ENCODE assay signal across 11 cellular contexts in genomic region chr9:131252120-131252519, GRCh38. TPM values are rescaled to one million over a fixed set of nuclear protein-coding genes. Genes with fewer than 3 reads are reported as not detected.
DNase-seq lines count a peak whose midpoint lies in the region; ATAC-seq and TF ChIP-seq lines count a peak whose summit lies in the region.
"Had no signal": no experiment of that assay in that cellular context is flagged by ENCODE, and none has a peak within 500 bp of the region (broad histone marks: within the 10 kb centered on the region; RNA-seq: fewer than 3 reads in every experiment).

No MANE protein-coding gene starts in this region.

- peak; percentile 59 for DNase-seq in CD1c-positive myeloid dendritic cell (ENCODE audit: extremely low spot score)
- DNase-seq in activated T-helper 1 cell treated with anti-CD3 and anti-CD28 coated beads, Interleukin-12 subunit alpha, Interleukin-12 subunit beta, Interleukin-2, Interleukin-4 antibody, amounts not matched to agents 30 ng/mL and 10 ng/mL and 1 ng/mL, durations not matched to agents 14 hours and 24 hours and 36 hours (ENCODE audit: low spot score), result no peak
- DNase-seq in RWPE1 (ENCODE audit: low spot score), result no peak
- no peak for DNase-seq in NCI-H146 (lab: John Stamatoyannopoulos, UW)
- DNase-seq in progenitor cell of endocrine pancreas (ENCODE audit: low spot score, unreplicated experiment), result no peak
- DNase-seq: DMS79 treated with DMSO at 0.1 percent for 48 hours, NCI-H1930, SK-N-SH had no signal

- peaks cover 35% of the 10 kb centered on the region for H3K4me1 Mint-ChIP-seq in activated T-helper 1 cell treated with anti-CD3 and anti-CD28 coated beads, Interleukin-12 subunit alpha, Interleukin-12 subunit beta, Interleukin-2, Interleukin-4 antibody, amounts not matched to agents 30 ng/mL and 10 ng/mL and 1 ng/mL, durations not matched to agents 14 hours and 24 hours and 36 hours (ENCODE audit: low read depth)
- no peaks in the 10 kb centered on the region for H3K4me1 Mint-ChIP-seq in progenitor cell of endocrine pancreas (ENCODE audit: low read depth)

- CTCF ChIA-PET in RWPE1 (lab: Yijun Ruan, JAX), result interaction anchor here (0.5 to 0.6 kb wide), 2 partner anchors 32 to 602 kb away, joined by 3 to 4 read pairs; no protein-coding TSS in a partner anchor

- H3K4me3 ChIP-seq in mononuclear cell (ENCODE audit: low read length), result peak overlapping the region; percentile 51

- no peaks in the 10 kb centered on the region for H3K9me3 Mint-ChIP-seq in activated T-helper 1 cell treated with anti-CD3 and anti-CD28 coated beads, Interleukin-12 subunit alpha, Interleukin-12 subunit beta, Interleukin-2, Interleukin-4 antibody, amounts not matched to agents 30 ng/mL and 10 ng/mL and 1 ng/mL, durations not matched to agents 14 hours and 24 hours and 36 hours
- H3K9me3 Mint-ChIP-seq in progenitor cell of endocrine pancreas (ENCODE audit: low read depth), result no peaks in the 10 kb centered on the region

- peak; percentile 1 for ATAC-seq in GM19438 (IDR thresholded peaks at IDR 0.05; ENCODE audit: low read depth, unreplicated experiment)
- no peak for ATAC-seq in HG02588 (IDR thresholded peaks at IDR 0.05; ENCODE audit: unreplicated experiment)

- no peak for TF ChIP-seq CTCF in RWPE1 (conservative IDR thresholded peaks at IDR 0.05; ENCODE audit: low read depth)
- no peak for TF ChIP-seq CTCF in progenitor cell of endocrine pancreas (IDR thresholded peaks at IDR 0.05; ENCODE audit: unreplicated experiment)

- peak overlapping the region; percentile 30 for H3K4me3 Mint-ChIP-seq in activated T-helper 1 cell treated with anti-CD3 and anti-CD28 coated beads, Interleukin-12 subunit alpha, Interleukin-12 subunit beta, Interleukin-2, Interleukin-4 antibody, amounts not matched to agents 30 ng/mL and 10 ng/mL and 1 ng/mL, durations not matched to agents 14 hours and 24 hours and 36 hours
- no peak overlapping the region for H3K4me3 Mint-ChIP-seq in progenitor cell of endocrine pancreas (ENCODE audit: low read depth)

- H3K36me3 Mint-ChIP-seq in activated T-helper 1 cell treated with anti-CD3 and anti-CD28 coated beads, Interleukin-12 subunit alpha, Interleukin-12 subunit beta, Interleukin-2, Interleukin-4 antibody, amounts not matched to agents 30 ng/mL and 10 ng/mL and 1 ng/mL, durations not matched to agents 14 hours and 24 hours and 36 hours (ENCODE audit: low read depth), result no peaks in the 10 kb centered on the region
- no peaks in the 10 kb centered on the region for H3K36me3 Mint-ChIP-seq in progenitor cell of endocrine pancreas (ENCODE audit: insufficient read depth)

- no peak overlapping the region for H3K27ac ChIP-seq in RWPE1

- intact Hi-C loops in activated T-helper 1 cell treated with anti-CD3 and anti-CD28 coated beads, Interleukin-12 subunit alpha, Interleukin-12 subunit beta, Interleukin-2, Interleukin-4 antibody, amounts not matched to agents 30 ng/mL and 10 ng/mL and 1 ng/mL, durations not matched to agents 14 hours and 24 hours and 36 hours (cut with micrococcal nuclease), result loop anchor here (1.0 to 5.0 kb wide), 5 partner anchors 14 to 145 kb away; partner anchors contain the start of gene NUP214

- POLR2A ChIA-PET in RWPE1 (lab: Yijun Ruan, JAX; ENCODE audit: low non-redundant PET), result no interaction called here

- no peaks in the 10 kb centered on the region for H3K27me3 Mint-ChIP-seq in activated T-helper 1 cell treated with anti-CD3 and anti-CD28 coated beads, Interleukin-12 subunit alpha, Interleukin-12 subunit beta, Interleukin-2, Interleukin-4 antibody, amounts not matched to agents 30 ng/mL and 10 ng/mL and 1 ng/mL, durations not matched to agents 14 hours and 24 hours and 36 hours (ENCODE audit: insufficient read depth)
- H3K27me3 Mint-ChIP-seq in progenitor cell of endocrine pancreas, result no peaks in the 10 kb centered on the region

- H3K4me1 ChIP-seq in mononuclear cell (ENCODE audit: insufficient read depth, low read length), result peaks cover 63% of the 10 kb centered on the region

- no peak overlapping the region for H3K27ac Mint-ChIP-seq in activated T-helper 1 cell treated with anti-CD3 and anti-CD28 coated beads, Interleukin-12 subunit alpha, Interleukin-12 subunit beta, Interleukin-2, Interleukin-4 antibody, amounts not matched to agents 30 ng/mL and 10 ng/mL and 1 ng/mL, durations not matched to agents 14 hours and 24 hours and 36 hours
- H3K27ac Mint-ChIP-seq in progenitor cell of endocrine pancreas, result no peak overlapping the region

- H3K9me3 ChIP-seq in mononuclear cell (ENCODE audit: low read depth, low read length), result no peaks in the 10 kb centered on the region
- H3K9me3 ChIP-seq: SK-N-SH had no signal

- H3K27me3 ChIP-seq in mononuclear cell (ENCODE audit: insufficient read depth, low read length), result no peaks in the 10 kb centered on the region

RNA-seq across cellular contexts. Expression of gene FAM78A, which starts 24.2 kb away (rescaled TPM):
- total RNA-seq in activated T-helper 1 cell treated with anti-CD3 and anti-CD28 coated beads, Interleukin-12 subunit alpha, Interleukin-12 subunit beta, Interleukin-2, Interleukin-4 antibody, amounts not matched to agents 30 ng/mL and 10 ng/mL and 1 ng/mL, durations not matched to agents 14 hours and 24 hours and 36 hours, result 52.8 and 54.3 TPM in 2 replicates
- 32.3 TPM for total RNA-seq in mononuclear cell
- total RNA-seq in progenitor cell of endocrine pancreas, result 1.9 and 2.0 TPM in 2 replicates

RNA-seq across cellular contexts. Expression of gene PLPP7, which starts 37.4 kb away (rescaled TPM):
- 0.10 TPM in 1 of 2 replicates, not detected in the other for total RNA-seq in activated T-helper 1 cell treated with anti-CD3 and anti-CD28 coated beads, Interleukin-12 subunit alpha, Interleukin-12 subunit beta, Interleukin-2, Interleukin-4 antibody, amounts not matched to agents 30 ng/mL and 10 ng/mL and 1 ng/mL, durations not matched to agents 14 hours and 24 hours and 36 hours
- total RNA-seq in mononuclear cell (0.52 TPM), progenitor cell of endocrine pancreas (3.6 TPM in 2 replicates)

Comparison
In these comparisons a context has a peak if more than half of its experiments do, and no peak if none do; other contexts are left out.
1. RNA of gene FAM78A, which starts 24.2 kb away (total RNA-seq): 52.8 to 54.3 TPM in activated T-helper 1 cell treated with anti-CD3 and anti-CD28 coated beads, Interleukin-12 subunit alpha, Interleukin-12 subunit beta, Interleukin-2, Interleukin-4 antibody, amounts not matched to agents 30 ng/mL and 10 ng/mL and 1 ng/mL, durations not matched to agents 14 hours and 24 hours and 36 hours and 32.3 TPM in mononuclear cell (single experiment); 1.9 to 2.0 TPM in progenitor cell of endocrine pancreas; every median in the first group is over 10 times any median in the second.